In the genomic region with DNA sequence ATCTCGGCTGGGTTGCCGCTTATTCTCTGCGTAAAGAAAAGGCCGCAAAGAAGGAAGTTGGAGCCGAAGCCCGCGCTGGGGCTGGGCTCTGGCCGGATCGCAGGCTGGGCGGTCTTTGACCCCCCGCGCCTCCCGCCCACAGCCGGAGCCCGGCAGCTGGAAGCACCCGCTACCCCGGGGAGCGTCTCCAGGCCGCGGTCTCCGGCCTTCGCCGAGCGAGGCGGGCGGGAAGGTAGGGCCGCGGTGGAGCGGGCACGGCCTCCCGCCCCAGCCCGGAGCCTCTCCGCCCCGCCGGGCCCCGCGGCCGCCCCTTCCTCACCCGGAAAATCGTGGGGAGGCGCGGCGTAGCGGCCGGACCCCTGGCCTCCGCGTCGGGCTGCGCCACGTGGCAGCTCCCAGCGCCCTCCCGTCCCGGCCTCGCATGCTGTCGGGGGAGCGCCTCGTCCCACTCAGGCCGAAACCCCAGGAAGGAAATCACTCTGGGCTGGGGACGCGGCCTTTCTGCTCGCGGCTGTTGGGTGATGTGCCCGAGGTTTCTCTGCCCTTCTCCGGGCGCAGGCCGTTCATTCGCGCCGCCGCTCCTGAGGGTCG, we compare ENCODE assay signal across 9 cellular contexts.
DNase-seq lines count a peak whose midpoint lies in the region; ATAC-seq lines count a peak whose summit lies in the region.
"Had no signal": no experiment of that assay in that cellular context is flagged by ENCODE, and none has a peak within 500 bp of the region (broad histone marks: within the 10 kb centered on the region; RNA-seq: fewer than 3 reads in every experiment).

No MANE protein-coding gene starts in this region.

- peak overlapping the region; percentile 61 for H3K4me3 ChIP-seq in ACC112 (ENCODE audit: low read depth, low read length)
- peak overlapping the region; percentile 63 for H3K4me3 ChIP-seq in HUES6 (ENCODE audit: low read depth, low read length)
- H3K4me3 ChIP-seq in duodenal mucosa (ENCODE audit: low read depth in 1 of 2, low read length in 2 of 2), result peak overlapping the region; percentile 37 to 47
- peak overlapping the region; percentile 26 to 49 for H3K4me3 ChIP-seq in mucosa of rectum (ENCODE audit: low read length in 2 of 2)

- no peaks in the 10 kb centered on the region for H3K36me3 ChIP-seq in ACC112 (ENCODE audit: insufficient read depth, low read length)
- no peaks in the 10 kb centered on the region for H3K36me3 ChIP-seq in HUES6 (ENCODE audit: control insufficient read depth, insufficient read depth, low read length)
- no peaks in the 10 kb centered on the region for H3K36me3 ChIP-seq in duodenal mucosa (ENCODE audit: control insufficient read depth in 1 of 2, insufficient read depth in 2 of 2, low read length in 2 of 2)
- H3K36me3 ChIP-seq in mucosa of rectum (ENCODE audit: control insufficient read depth in 2 of 2, insufficient read depth in 2 of 2, low read length in 2 of 2), result no peaks in the 10 kb centered on the region

- no peak for DNase-seq in kidney tubule cell (ENCODE audit: low spot score)
- DNase-seq: activated CD4-positive, alpha-beta T cell treated with anti-CD3 and anti-CD28 coated beads for 1 hour had no signal

- ATAC-seq in activated CD4-positive, CD25-positive, alpha-beta regulatory T cell treated with anti-CD3 and anti-CD28 coated beads, Interleukin-2, amount 50 U/mL, for 24 hours, result no peak
- ATAC-seq in GM21526 (IDR thresholded peaks at IDR 0.05; ENCODE audit: low FRiP score, unreplicated experiment), result no peak
- ATAC-seq in HG03139 (IDR thresholded peaks at IDR 0.05; ENCODE audit: unreplicated experiment), result no peak

- H3K4me1 ChIP-seq in ACC112 (ENCODE audit: control insufficient read depth, insufficient read depth, low read length, unreplicated experiment), result peaks cover 37% of the 10 kb centered on the region
- H3K4me1 ChIP-seq in HUES6 (ENCODE audit: control insufficient read depth, insufficient read depth, low read length), result peaks cover 21% of the 10 kb centered on the region
- peaks cover 12 to 14% of the 10 kb centered on the region in 2 donors for H3K4me1 ChIP-seq in duodenal mucosa (ENCODE audit: control insufficient read depth in 1 of 2, insufficient read depth in 2 of 2, low read length in 2 of 2)
- H3K4me1 ChIP-seq in mucosa of rectum (ENCODE audit: control insufficient read depth in 2 of 2, insufficient read depth in 2 of 2, low read length in 2 of 2), result peaks cover 9 to 12% of the 10 kb centered on the region in 2 donors

- H3K9me3 ChIP-seq in HUES6 (ENCODE audit: control insufficient read depth, insufficient read depth, low read depth, low read length) (no peaks in the 10 kb centered on the region), duodenal mucosa (ENCODE audit: control insufficient read depth in 1 of 2, low read length in 2 of 2) (no peaks in the 10 kb centered on the region), mucosa of rectum (ENCODE audit: control insufficient read depth in 2 of 2, low read length in 2 of 2) (no peaks in the 10 kb centered on the region)

- H3K27me3 ChIP-seq in ACC112 (ENCODE audit: insufficient read depth, low read length) (peaks cover 5% of the 10 kb centered on the region; the same call in 1 of the 2 replicates), HUES6 (ENCODE audit: control insufficient read depth, insufficient read depth, low read length) (peaks cover 94% of the 10 kb centered on the region), duodenal mucosa (ENCODE audit: control insufficient read depth in 1 of 2, insufficient read depth in 2 of 2, low read length in 2 of 2) (peaks cover 65 to 83% of the 10 kb centered on the region in 2 donors), mucosa of rectum (ENCODE audit: control insufficient read depth in 2 of 2, insufficient read depth in 2 of 2, low read length in 2 of 2) (peaks cover 58 to 89% of the 10 kb centered on the region in 2 donors)

- H3K27ac ChIP-seq in ACC112 (ENCODE audit: low read depth, low read length) (peak overlapping the region; percentile 31; the same call in 1 of the 2 replicates), HUES6 (ENCODE audit: low read depth, low read length) (no peak overlapping the region), duodenal mucosa (ENCODE audit: low read depth, low read length) (no peak overlapping the region), mucosa of rectum (ENCODE audit: low read depth in 2 of 2, low read length in 2 of 2) (no peak overlapping the region)

- H3K9ac ChIP-seq in HUES6 (ENCODE audit: low read length) (peak overlapping the region; percentile 78), duodenal mucosa (ENCODE audit: low read depth in 1 of 2, low read length in 2 of 2) (no peak overlapping the region), mucosa of rectum (ENCODE audit: low read depth in 1 of 2, low read length in 2 of 2) (peak overlapping the region in 1 of 2 donors; percentile 28)

- no peaks in the 10 kb centered on the region for H3K79me2 ChIP-seq in ACC112 (ENCODE audit: control insufficient read depth, insufficient read depth, low read length, unreplicated experiment)

- H2AFZ ChIP-seq in ACC112 (ENCODE audit: low read length, unreplicated experiment), result peak overlapping the region; percentile 94
